In genomic region chr3:62622553-62623174, GRCh38 we compare ENCODE assay signal across 8 cellular contexts.
DNase-seq lines count a peak whose midpoint lies in the region; ATAC-seq and TF ChIP-seq lines count a peak whose summit lies in the region.

No MANE protein-coding gene starts in this region.

- no peaks in the 10 kb centered on the region for H3K36me3 ChIP-seq in BJ (ENCODE audit: control insufficient read depth, insufficient read depth, low read length)
- no peaks in the 10 kb centered on the region for H3K36me3 ChIP-seq in hepatocyte (replicated peaks; ENCODE audit: insufficient read depth, low read depth)
- H3K36me3 ChIP-seq in thoracic aorta, result no peaks in the 10 kb centered on the region

- ATAC-seq in GM19043 (IDR thresholded peaks at IDR 0.05; ENCODE audit: low read depth, unreplicated experiment) (peak; percentile 61), thoracic aorta (ENCODE audit: insufficient number of reproducible peaks, low FRiP score, low read depth) (no peak)

- no peak overlapping the region for H3K4me2 ChIP-seq in hepatocyte

- TF ChIP-seq CTCF in BJ (IDR thresholded peaks at IDR 0.05; ENCODE audit: insufficient read depth, low read depth, low read length), result peak; percentile 65
- TF ChIP-seq CTCF in hepatocyte (IDR thresholded peaks at IDR 0.05; ENCODE audit: poor library complexity), result peak; percentile 77
- TF ChIP-seq CTCF in thoracic aorta (IDR thresholded peaks at IDR 0.05), result peak; percentile 43

- WGBS in hepatocyte (ENCODE audit: low lambda C conversion rate, missing lambda C conversion rate), result 42% methylated on average over 5 of the region's 5 CpGs

- POLR2A ChIA-PET in BJ (lab: Charles Lee), result no interaction called here

- no peaks in the 10 kb centered on the region for H3K79me2 ChIP-seq in hepatocyte

- no peaks in the 10 kb centered on the region for H3K9me2 ChIP-seq in hepatocyte (replicated peaks; ENCODE audit: insufficient read depth)

- DNase-seq in BJ (ENCODE audit: low read depth) (no peak), NCI-H146 (lab: John Stamatoyannopoulos, UW) (peak; percentile 34), amniotic epithelial cell (ENCODE audit: low read depth) (peak; percentile 69), hepatocyte (ENCODE audit: low spot score) (peak; percentile 62), thoracic aorta (ENCODE audit: low spot score) (no peak), cerebellar nuclear complex (lab: John Stamatoyannopoulos, UW) (no peak)
- DNase-seq in effector CD8-positive, alpha-beta T cell (lab: John Stamatoyannopoulos, UW), result no peak

- H3K4me1 ChIP-seq in hepatocyte (ENCODE audit: insufficient read depth) (no peaks in the 10 kb centered on the region), thoracic aorta (ENCODE audit: control insufficient read depth in 1 of 2, low read depth in 2 of 2) (no peaks in the 10 kb centered on the region)

- H3K27me3 ChIP-seq in BJ (ENCODE audit: control insufficient read depth, insufficient read depth, low read length) (peaks cover 2% of the 10 kb centered on the region; the same call in 1 of the 2 replicates), hepatocyte (peaks cover 8% of the 10 kb centered on the region), thoracic aorta (replicated peaks; ENCODE audit: insufficient read depth) (no peaks in the 10 kb centered on the region)

- H3K27ac ChIP-seq in hepatocyte (no peak overlapping the region), thoracic aorta (no peak overlapping the region)

- H3K9me3 ChIP-seq in hepatocyte (ENCODE audit: low read depth), result no peaks in the 10 kb centered on the region
- no peaks in the 10 kb centered on the region for H3K9me3 ChIP-seq in thoracic aorta

- CTCF ChIA-PET in BJ (lab: Yijun Ruan, JAX), result interaction anchor here (0.6 to 2.3 kb wide), 20 partner anchors 9 to 1195 kb away, joined by 3 to 22 read pairs (median 4); no protein-coding TSS in a partner anchor

- no peaks in the 10 kb centered on the region for H4K20me1 ChIP-seq in hepatocyte (ENCODE audit: insufficient read depth, poor library complexity, severe bottlenecking)

- H2AFZ ChIP-seq in hepatocyte, result no peak overlapping the region

- H3K4me3 ChIP-seq in BJ (ENCODE audit: low read depth, low read length) (no peak overlapping the region), hepatocyte (no peak overlapping the region), thoracic aorta (no peak overlapping the region)

Comparison
In these comparisons a context has a peak if more than half of its experiments do, and no peak if none do; other contexts are left out.
1. DNase-seq: peak in NCI-H146 (single experiment), amniotic epithelial cell (single experiment) and hepatocyte (single experiment); none in BJ (single experiment), thoracic aorta (single experiment), cerebellar nuclear complex (0 of 2) and effector CD8-positive, alpha-beta T cell (single experiment).
2. Peak in every context shown above with its lines, with median percentiles within 50 percentile points of each other: CTCF ChIP-seq.